8 cellular contexts compared by ENCODE assay signal in genomic region chr3:188916934-188917391, GRCh38.
DNase-seq lines count a peak whose midpoint lies in the region; ATAC-seq, FAIRE-seq and TF ChIP-seq lines count a peak whose summit lies in the region.

No MANE protein-coding gene starts in this region.

- intact Hi-C loops in testis (cut with DNase I; ENCODE audit: low total_unique reads): no loop called here

- H3K4me1 ChIP-seq in DOHH2 (ENCODE audit: control insufficient read depth, low read length) (peaks cover 31% of the 10 kb centered on the region), OCI-LY3 (ENCODE audit: low read length) (peaks cover 71% of the 10 kb centered on the region), hepatocyte (ENCODE audit: insufficient read depth) (peaks cover 7% of the 10 kb centered on the region), testis (no peaks in the 10 kb centered on the region)

- no peak for DNase-seq in hepatocyte (ENCODE audit: low spot score)
- DNase-seq in stimulated activated CD8-positive, alpha-beta memory T cell treated with anti-CD3 and anti-CD28 coated beads, Interleukin-4, amount 100 ng/mL, for 48 hours: no peak
- DNase-seq in testis: no peak
- no peak for DNase-seq in GM12892 (ENCODE audit: insufficient read length)
- no peak for DNase-seq in NCI-H2107 treated with DMSO at 0.1 percent for 48 hours (lab: John Stamatoyannopoulos, UW; ENCODE audit: unreplicated experiment)

- peak overlapping the region; percentile 74 for H3K4me2 ChIP-seq in DOHH2 (ENCODE audit: low read length)
- H3K4me2 ChIP-seq in OCI-LY3 (ENCODE audit: low read length): peak overlapping the region; percentile 58
- no peak overlapping the region for H3K4me2 ChIP-seq in hepatocyte

- peaks cover 5% of the 10 kb centered on the region; the same call in 1 of the 2 replicates for H3F3A ChIP-seq in DOHH2 (ENCODE audit: control insufficient read depth, insufficient read depth)

- ATAC-seq in GM21576 (IDR thresholded peaks at IDR 0.05; ENCODE audit: unreplicated experiment): peak; percentile 44

- TF ChIP-seq POLR2A in testis (IDR thresholded peaks at IDR 0.05) (no peak), GM12892 (IDR thresholded peaks at IDR 0.05; ENCODE audit: low read depth, low read length) (no peak)

- H3K27ac ChIP-seq in DOHH2 (ENCODE audit: low read depth, low read length): peak overlapping the region; percentile 46
- peak overlapping the region; percentile 97 for H3K27ac ChIP-seq in OCI-LY3 (ENCODE audit: low read length)
- H3K27ac ChIP-seq in hepatocyte: peak overlapping the region; percentile 14
- H3K27ac ChIP-seq in testis: no peak overlapping the region

- H3K9me3 ChIP-seq in DOHH2 (ENCODE audit: control insufficient read depth, insufficient read depth, low read length): peaks cover 3% of the 10 kb centered on the region; the same call in 1 of the 2 replicates
- H3K9me3 ChIP-seq in OCI-LY3 (ENCODE audit: insufficient read depth, low read length): peaks cover 9% of the 10 kb centered on the region
- no peaks in the 10 kb centered on the region for H3K9me3 ChIP-seq in hepatocyte (ENCODE audit: low read depth)
- no peaks in the 10 kb centered on the region for H3K9me3 ChIP-seq in testis

- H3K79me2 ChIP-seq in DOHH2 (ENCODE audit: control insufficient read depth, low read length) (no peaks in the 10 kb centered on the region), OCI-LY3 (ENCODE audit: low read length) (no peaks in the 10 kb centered on the region), hepatocyte (no peaks in the 10 kb centered on the region)

- H3K9ac ChIP-seq in OCI-LY3 (ENCODE audit: low read length): peak overlapping the region; percentile 89

- H2AFZ ChIP-seq in OCI-LY3 (ENCODE audit: low read depth, low read length) (no peak overlapping the region), hepatocyte (no peak overlapping the region)

- H3K9me2 ChIP-seq in DOHH2 (replicated peaks; ENCODE audit: control insufficient read depth, low read length) (no peaks in the 10 kb centered on the region), hepatocyte (replicated peaks; ENCODE audit: insufficient read depth) (no peaks in the 10 kb centered on the region)

- H3K36me3 ChIP-seq in DOHH2 (ENCODE audit: control insufficient read depth, low read length): no peaks in the 10 kb centered on the region
- H3K36me3 ChIP-seq in OCI-LY3 (replicated peaks; ENCODE audit: low read depth, low read length): peaks cover 14% of the 10 kb centered on the region
- H3K36me3 ChIP-seq in hepatocyte (replicated peaks; ENCODE audit: insufficient read depth, low read depth): no peaks in the 10 kb centered on the region
- H3K36me3 ChIP-seq in testis (ENCODE audit: low read depth, missing control alignments): no peaks in the 10 kb centered on the region

- TF ChIP-seq CTCF in DOHH2 (IDR thresholded peaks at IDR 0.05; ENCODE audit: low read depth, low read length, poor library complexity, severe bottlenecking) (no peak), OCI-LY3 (IDR thresholded peaks at IDR 0.05; ENCODE audit: low read depth, low read length) (no peak), hepatocyte (IDR thresholded peaks at IDR 0.05; ENCODE audit: poor library complexity) (no peak), testis (IDR thresholded peaks at IDR 0.05) (no peak)

- H4K20me1 ChIP-seq in DOHH2 (ENCODE audit: control insufficient read depth, insufficient read depth, low read depth, low read length): no peaks in the 10 kb centered on the region
- no peaks in the 10 kb centered on the region for H4K20me1 ChIP-seq in OCI-LY3 (ENCODE audit: insufficient read depth, low read length)
- no peaks in the 10 kb centered on the region for H4K20me1 ChIP-seq in hepatocyte (ENCODE audit: insufficient read depth, poor library complexity, severe bottlenecking)

- H3K27me3 ChIP-seq in DOHH2 (ENCODE audit: control insufficient read depth, low read length): peaks cover 8% of the 10 kb centered on the region; the same call in 1 of the 2 replicates
- no peaks in the 10 kb centered on the region for H3K27me3 ChIP-seq in OCI-LY3 (ENCODE audit: low read depth, low read length)
- H3K27me3 ChIP-seq in hepatocyte: no peaks in the 10 kb centered on the region
- H3K27me3 ChIP-seq in testis: no peaks in the 10 kb centered on the region

- no peak for FAIRE-seq in GM12892 (lab: Jason Lieb, UNC)

- H3K4me3 ChIP-seq in DOHH2 (ENCODE audit: low read length) (peak overlapping the region; percentile 32), OCI-LY3 (ENCODE audit: low read length) (peak overlapping the region; percentile 6; the same call in 1 of the 2 replicates), hepatocyte (no peak overlapping the region), testis (no peak overlapping the region)

Comparison
In these comparisons a context has a peak if more than half of its experiments do, and no peak if none do; other contexts are left out.
1. H3K27ac ChIP-seq: peak in DOHH2 (single experiment), OCI-LY3 (single experiment) and hepatocyte (single experiment); none in testis (0 of 2).
2. H3K4me3 ChIP-seq: peak in DOHH2 (single experiment) and OCI-LY3 (single experiment); none in hepatocyte (single experiment) and testis (0 of 2).